8 cellular contexts compared by ENCODE assay signal in the genomic region with DNA sequence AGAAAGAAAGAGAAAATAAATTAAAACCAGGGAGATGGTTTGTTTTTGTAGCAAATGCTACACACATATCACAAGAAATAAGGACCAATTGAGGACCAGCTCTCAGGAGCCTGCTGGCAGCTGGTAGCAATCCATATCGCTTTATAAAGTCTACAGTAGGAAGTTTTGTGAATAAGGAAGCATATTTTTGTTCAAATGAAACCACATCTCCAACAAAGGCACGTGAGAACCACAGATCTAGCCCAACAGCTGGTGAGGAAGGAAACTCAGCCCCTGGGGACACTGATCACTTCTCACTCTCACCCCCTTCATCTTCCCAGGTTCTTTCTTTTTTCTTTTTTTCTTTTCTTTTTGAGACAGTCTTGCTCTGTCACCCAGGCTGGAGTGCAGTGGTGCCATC. TPM values are rescaled to one million over a fixed set of nuclear protein-coding genes. Genes with fewer than 3 reads are reported as not detected.
DNase-seq lines count a peak whose midpoint lies in the region; ATAC-seq and TF ChIP-seq lines count a peak whose summit lies in the region.
"Not testable (repeated sequence)": the region's sequence is repeated elsewhere in the genome, so short reads cannot be mapped to it uniquely, and the experiment has no call there.

No MANE protein-coding gene starts in this region.

- intact Hi-C loops in Right ventricle myocardium inferior (cut with DNase I); upper lobe of right lung (cut with DNase I): not testable (repeated sequence)

- H3K4me1 Mint-ChIP-seq in T-cell, naive B cell: not testable (repeated sequence)

- not testable (repeated sequence) for H3K9me3 Mint-ChIP-seq in T-cell, naive B cell

- H3K27me3 Mint-ChIP-seq in T-cell, naive B cell: not testable (repeated sequence)

- DNase-seq in T-cell (peak in 1 of 34 experiments; percentile 18), naive B cell (peak; percentile 78)
- DNase-seq in Right ventricle myocardium inferior (ENCODE audit: missing footprints); upper lobe of right lung: not testable (repeated sequence)

- ATAC-seq in GM18861 (IDR thresholded peaks at IDR 0.05; ENCODE audit: unreplicated experiment) (peak; percentile 38), GM21381 (IDR thresholded peaks at IDR 0.05; ENCODE audit: unreplicated experiment) (peak; percentile 48), GM21825 (IDR thresholded peaks at IDR 0.05; ENCODE audit: unreplicated experiment) (peak; percentile 53), HG03095 (IDR thresholded peaks at IDR 0.05; ENCODE audit: unreplicated experiment) (peak; percentile 42), T-cell (replicated peaks in 1 of 4) (peak in 3 of 4 experiments; percentile 41 to 58 (median 58)), Right ventricle myocardium inferior (peak; percentile 46), naive B cell (ENCODE audit: low read depth in 2 of 2) (peak; percentile 95 to 96), upper lobe of right lung (peak; percentile 70)

- H3K4me1 ChIP-seq in upper lobe of right lung, result not testable (repeated sequence)

- POLR2A ChIA-PET in T-cell (lab: Charles Lee), result not testable (repeated sequence)

- CTCF ChIA-PET in T-cell (lab: Charles Lee), result not testable (repeated sequence)

- not testable (repeated sequence) for H3K36me3 ChIP-seq in upper lobe of right lung

- H3K9me3 ChIP-seq in upper lobe of right lung, result not testable (repeated sequence)

- H3K36me3 Mint-ChIP-seq in T-cell, naive B cell: not testable (repeated sequence)

- not testable (repeated sequence) for H3K4me3 ChIP-seq in upper lobe of right lung

- not testable (repeated sequence) for H3K27me3 ChIP-seq in upper lobe of right lung

- not testable (repeated sequence) for TF ChIP-seq CTCF in upper lobe of right lung (IDR thresholded peaks at IDR 0.05)

- H3K4me3 Mint-ChIP-seq in T-cell, naive B cell: not testable (repeated sequence)

- H3K27ac ChIP-seq in upper lobe of right lung, result not testable (repeated sequence)

- not testable (repeated sequence) for H3K27ac Mint-ChIP-seq in T-cell, naive B cell

RNA-seq across cellular contexts. Expression of gene NSUN5, which starts 46.2 kb away (rescaled TPM):
- 10 to 100 TPM; 33.1 to 68.3 (median 63.8) TPM for total RNA-seq in T-cell
- total RNA-seq in Right ventricle myocardium inferior, result 16.6 TPM
- polyA plus RNA-seq in naive B cell (ENCODE audit: low read depth in 6 of 6), result 10 to 100 TPM; 69.0 to 97.8 (median 86.5) TPM
- 22.4 TPM for total RNA-seq in upper lobe of right lung

Comparison
In these comparisons a context has a peak if more than half of its experiments do, and no peak if none do; other contexts are left out.
1. ATAC-seq: peak in every context shown above with its lines; median percentile 96 in naive B cell; 70 in upper lobe of right lung; 58 in T-cell; 53 in GM21825; 48 in GM21381; 46 in Right ventricle myocardium inferior; 42 in HG03095; 38 in GM18861.